ENCODE assay signal across 2 cellular contexts in the genomic region with DNA sequence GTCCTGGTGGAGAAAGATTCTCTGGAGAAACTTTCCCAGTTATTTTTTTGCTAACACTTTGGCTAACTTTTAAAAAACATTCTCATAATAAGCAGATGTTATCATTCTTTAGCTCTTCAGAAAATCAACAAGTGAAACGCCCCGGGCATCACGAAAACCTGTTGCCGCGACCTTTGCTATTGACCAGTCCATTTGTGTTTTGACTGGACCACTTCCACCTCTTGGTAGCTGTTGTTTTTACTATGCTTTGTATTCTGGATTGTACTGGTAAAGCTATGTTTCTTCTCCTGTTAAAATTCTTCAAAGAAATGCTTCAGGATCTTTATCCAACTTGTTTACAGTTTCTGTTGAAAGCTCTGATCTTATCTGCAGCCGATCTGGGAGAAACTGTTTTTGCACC.
TF ChIP-seq lines count a peak whose summit lies in the region.

No MANE protein-coding gene starts in this region.

TF ChIP-seq in H1, 55 proteins besides CTCF, POLR2A, EP300 and RAD21:
- TF ChIP-seq, protein P1, sequence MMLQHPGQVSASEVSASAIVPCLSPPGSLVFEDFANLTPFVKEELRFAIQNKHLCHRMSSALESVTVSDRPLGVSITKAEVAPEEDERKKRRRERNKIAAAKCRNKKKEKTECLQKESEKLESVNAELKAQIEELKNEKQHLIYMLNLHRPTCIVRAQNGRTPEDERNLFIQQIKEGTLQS (IDR thresholded peaks at IDR 0.05; ENCODE audit: insufficient read depth, low read depth, low read length): no peak
- TF ChIP-seq RFX5 (IDR thresholded peaks at IDR 0.05; ENCODE audit: borderline replicate concordance, low read depth, low read length) (no peak), RBBP5 (IDR thresholded peaks at IDR 0.05; ENCODE audit: borderline replicate concordance, low read depth, low read length) (no peak), SRF (IDR thresholded peaks at IDR 0.05; ENCODE audit: low read depth, low read length) (no peak), RXRA (IDR thresholded peaks at IDR 0.05; ENCODE audit: insufficient read depth, low read depth, low read length) (no peak), BCL11A (IDR thresholded peaks at IDR 0.05; ENCODE audit: low read depth in 2 of 2, low read length in 2 of 2) (no peak), SIRT6 (IDR thresholded peaks at IDR 0.05; ENCODE audit: low read length) (no peak)
- TF ChIP-seq, protein P2, sequence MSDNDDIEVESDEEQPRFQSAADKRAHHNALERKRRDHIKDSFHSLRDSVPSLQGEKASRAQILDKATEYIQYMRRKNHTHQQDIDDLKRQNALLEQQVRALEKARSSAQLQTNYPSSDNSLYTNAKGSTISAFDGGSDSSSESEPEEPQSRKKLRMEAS (IDR thresholded peaks at IDR 0.05): no peak
- TF ChIP-seq, protein P3, sequence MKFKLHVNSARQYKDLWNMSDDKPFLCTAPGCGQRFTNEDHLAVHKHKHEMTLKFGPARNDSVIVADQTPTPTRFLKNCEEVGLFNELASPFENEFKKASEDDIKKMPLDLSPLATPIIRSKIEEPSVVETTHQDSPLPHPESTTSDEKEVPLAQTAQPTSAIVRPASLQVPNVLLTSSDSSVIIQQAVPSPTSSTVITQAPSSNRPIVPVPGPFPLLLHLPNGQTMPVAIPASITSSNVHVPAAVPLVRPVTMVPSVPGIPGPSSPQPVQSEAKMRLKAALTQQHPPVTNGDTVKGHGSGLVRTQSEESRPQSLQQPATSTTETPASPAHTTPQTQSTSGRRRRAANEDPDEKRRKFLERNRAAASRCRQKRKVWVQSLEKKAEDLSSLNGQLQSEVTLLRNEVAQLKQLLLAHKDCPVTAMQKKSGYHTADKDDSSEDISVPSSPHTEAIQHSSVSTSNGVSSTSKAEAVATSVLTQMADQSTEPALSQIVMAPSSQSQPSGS (IDR thresholded peaks at IDR 0.05; ENCODE audit: low read length): no peak
TF ChIP-seq in H1: peak in this region for 0.

TF ChIP-seq in liver, 16 proteins besides CTCF, POLR2A, EP300 and RAD21 (continued from another document):
- TF ChIP-seq FOXA1 (IDR thresholded peaks at IDR 0.05): no peak
- TF ChIP-seq HNF4A (conservative IDR thresholded peaks at IDR 0.05): peak; percentile 30 to 45
